Comparison of ENCODE assay signal across 21 cellular contexts in genomic region chr14:61298834-61299233, GRCh38. TPM values are rescaled to one million over a fixed set of nuclear protein-coding genes. Genes with fewer than 3 reads are reported as not detected.
DNase-seq lines count a peak whose midpoint lies in the region; ATAC-seq, FAIRE-seq and TF ChIP-seq lines count a peak whose summit lies in the region.
"Had no signal": no experiment of that assay in that cellular context is flagged by ENCODE, and none has a peak within 500 bp of the region (broad histone marks: within the 10 kb centered on the region; RNA-seq: fewer than 3 reads in every experiment).

No MANE protein-coding gene starts in this region.

- no peak for TF ChIP-seq CTCF in CD8-positive, alpha-beta T cell (IDR thresholded peaks at IDR 0.05)
- no peak for TF ChIP-seq CTCF in mucosa of descending colon (IDR thresholded peaks at IDR 0.05)
- no peak for TF ChIP-seq CTCF in mammary epithelial cell (conservative IDR thresholded peaks at IDR 0.05 in 1 of 2, IDR thresholded peaks at IDR 0.05 in 1 of 2; ENCODE audit: extremely low read depth in 1 of 2, insufficient read depth in 1 of 2, low read depth in 1 of 2, low read length in 2 of 2)
- no peak for TF ChIP-seq CTCF in WERI-Rb-1 (IDR thresholded peaks at IDR 0.05; ENCODE audit: low read depth, low read length)

- no TSS peak for BruUV-seq in mammary epithelial cell (replicated peaks; lab: Mats Ljungman, UMichigan)

- peak; percentile 99 for FAIRE-seq in HTR-8/SVneo (lab: Jason Lieb, UNC)
- FAIRE-seq: GM12892, RCC 7860 had no signal

- H3K36me3 ChIP-seq in CD8-positive, alpha-beta T cell (ENCODE audit: insufficient read depth, low read length) = no peaks in the 10 kb centered on the region
- H3K36me3 ChIP-seq in mucosa of descending colon (ENCODE audit: low read depth) (no peaks in the 10 kb centered on the region), mammary epithelial cell (ENCODE audit: insufficient read depth, low read length) (no peaks in the 10 kb centered on the region), WERI-Rb-1 (no peaks in the 10 kb centered on the region)

- intact Hi-C loops in CD8-positive, alpha-beta T cell (cut with DNase I, micrococcal nuclease) = loop anchor here in 1 of 2 experiments (5.0 to 10.0 kb wide), 2 partner anchors 83 to 236 kb away; no protein-coding TSS in a partner anchor
- intact Hi-C loops in mucosa of descending colon (cut with DNase I, micrococcal nuclease) (no loop called here), mammary epithelial cell (cut with micrococcal nuclease) (no loop called here)

- H3K4me3 ChIP-seq in CD8-positive, alpha-beta T cell (ENCODE audit: low read depth, low read length) = no peak overlapping the region
- H3K4me3 ChIP-seq in mucosa of descending colon = no peak overlapping the region
- no peak overlapping the region for H3K4me3 ChIP-seq in mammary epithelial cell (replicated peaks in 1 of 3; ENCODE audit: insufficient read depth in 1 of 3, low read depth in 2 of 3, low read length in 3 of 3)
- no peak overlapping the region for H3K4me3 ChIP-seq in WERI-Rb-1 (ENCODE audit: low read depth, low read length)

- dilution Hi-C loops in mammary epithelial cell (cut with HindIII; ENCODE audit: low sequenced_read_pairs) = loop anchor here (10.0 kb wide), 1 partner anchor 156 kb away; no protein-coding TSS in a partner anchor

- in situ Hi-C loops in mammary epithelial cell (cut with MboI; ENCODE audit: low sequenced_read_pairs in 2 of 2) = loop anchor here (10.0 to 25.0 kb wide), 4 partner anchors 156 to 813 kb away; no protein-coding TSS in a partner anchor

- H2AFZ ChIP-seq in mammary epithelial cell (ENCODE audit: low read depth, low read length) = no peak overlapping the region

- peaks cover 54% of the 10 kb centered on the region for H3K4me1 Mint-ChIP-seq in CD8-positive, alpha-beta T cell (ENCODE audit: low read depth)
- H3K4me1 Mint-ChIP-seq in activated naive CD8-positive, alpha-beta T cell treated with anti-CD3 and anti-CD28 coated beads, Interleukin-2, amount 10 ng/mL, durations not matched to agents 7 days and 5 days = peaks cover 35% of the 10 kb centered on the region
- H3K4me1 Mint-ChIP-seq: B cell had no signal

- no peak overlapping the region for H3K27ac ChIP-seq in CD8-positive, alpha-beta T cell (ENCODE audit: low read depth, low read length)
- H3K27ac ChIP-seq in mammary epithelial cell (ENCODE audit: insufficient read depth, low read depth, low read length) (no peak overlapping the region), WERI-Rb-1 (no peak overlapping the region)

- H3K27me3 ChIP-seq in CD8-positive, alpha-beta T cell (ENCODE audit: insufficient read depth, low read length) = no peaks in the 10 kb centered on the region
- H3K27me3 ChIP-seq in mammary epithelial cell (ENCODE audit: insufficient read depth, low read length) (no peaks in the 10 kb centered on the region), WERI-Rb-1 (ENCODE audit: insufficient read depth, low read depth, severe bottlenecking) (no peaks in the 10 kb centered on the region)

- peak in 1 of 7 experiments; percentile 16 for DNase-seq in CD8-positive, alpha-beta T cell
- DNase-seq in HTR-8/SVneo (ENCODE audit: insufficient read length, low spot score) (no peak), mucosa of descending colon (peak in 1 of 3 donors; percentile 44), HEK293T (ENCODE audit: extremely low spot score) (no peak), mammary epithelial cell (no peak), WERI-Rb-1 (no peak)
- DNase-seq in activated naive CD8-positive, alpha-beta T cell treated with anti-CD3 and anti-CD28 coated beads, Interleukin-2, amount 10 ng/mL, durations not matched to agents 7 days and 5 days = no peak
- DNase-seq: GF-D8, GOT3, Kasumi-1, NCI-H1105 treated with DMSO at 0.1 percent for 48 hours, NCI-H1694 treated with DMSO at 0.1 percent for 48 hours, NCI-H2107, NCI-H2227 treated with DMSO at 0.1 percent for 48 hours, NCI-H524 treated with DMSO at 0.1 percent for 48 hours, SHP77, SK-N-SH had no signal

- H3K9me3 Mint-ChIP-seq in CD8-positive, alpha-beta T cell = peaks cover 13% of the 10 kb centered on the region
- no peaks in the 10 kb centered on the region for H3K9me3 Mint-ChIP-seq in activated naive CD8-positive, alpha-beta T cell treated with anti-CD3 and anti-CD28 coated beads, Interleukin-2, amount 10 ng/mL, durations not matched to agents 7 days and 5 days

- peaks cover 39% of the 10 kb centered on the region for H3K4me1 ChIP-seq in CD8-positive, alpha-beta T cell (ENCODE audit: insufficient read depth, low read length)
- H3K4me1 ChIP-seq in mucosa of descending colon (ENCODE audit: low read depth) (peaks cover 4% of the 10 kb centered on the region), mammary epithelial cell (ENCODE audit: insufficient read depth, low read length) (no peaks in the 10 kb centered on the region)

- peak overlapping the region; percentile 83 for H3K27ac Mint-ChIP-seq in CD8-positive, alpha-beta T cell
- H3K27ac Mint-ChIP-seq in activated naive CD8-positive, alpha-beta T cell treated with anti-CD3 and anti-CD28 coated beads, Interleukin-2, amount 10 ng/mL, durations not matched to agents 7 days and 5 days = no peak overlapping the region
- H3K27ac Mint-ChIP-seq: B cell had no signal

- no peak overlapping the region for H3K4me3 Mint-ChIP-seq in CD8-positive, alpha-beta T cell
- peak overlapping the region; percentile 39 for H3K4me3 Mint-ChIP-seq in activated naive CD8-positive, alpha-beta T cell treated with anti-CD3 and anti-CD28 coated beads, Interleukin-2, amount 10 ng/mL, durations not matched to agents 7 days and 5 days
- H3K4me3 Mint-ChIP-seq: B cell had no signal

- no peaks in the 10 kb centered on the region for H3K27me3 Mint-ChIP-seq in CD8-positive, alpha-beta T cell (ENCODE audit: low read depth)
- H3K27me3 Mint-ChIP-seq in activated naive CD8-positive, alpha-beta T cell treated with anti-CD3 and anti-CD28 coated beads, Interleukin-2, amount 10 ng/mL, durations not matched to agents 7 days and 5 days = no peaks in the 10 kb centered on the region

- no peak overlapping the region for H3K9ac ChIP-seq in mammary epithelial cell (ENCODE audit: insufficient read depth, low read length)
- H3K9ac ChIP-seq: SK-N-SH had no signal

- CTCF ChIA-PET in CD8-positive, alpha-beta T cell (lab: Charles Lee) = interaction anchor here (1.2 to 2.9 kb wide), 4 partner anchors 13 to 538 kb away, joined by 3 to 14 read pairs (median 4); no protein-coding TSS in a partner anchor
- CTCF ChIA-PET in HEK293T (lab: Yijun Ruan, JAX) (no interaction called here), mammary epithelial cell (lab: Charles Lee; ENCODE audit: low non-redundant PET) (no interaction called here)

- ATAC-seq in CD8-positive, alpha-beta T cell = no peak
- no peak for ATAC-seq in activated naive CD8-positive, alpha-beta T cell treated with anti-CD3 and anti-CD28 coated beads, Interleukin-2, amount 10 ng/mL, durations not matched to agents 7 days and 5 days (ENCODE audit: low read depth)
- ATAC-seq in mucosa of descending colon (peak; percentile 31), HG03135 (IDR thresholded peaks at IDR 0.05; ENCODE audit: unreplicated experiment) (no peak)

- POLR2A ChIA-PET in CD8-positive, alpha-beta T cell (lab: Charles Lee) = interaction anchor here (0.6 to 1.0 kb wide), 4 partner anchors 13 to 162 kb away, joined by 3 read pairs; no protein-coding TSS in a partner anchor
- POLR2A ChIA-PET in activated naive CD8-positive, alpha-beta T cell treated with anti-CD3 and anti-CD28 coated beads, Interleukin-2, amount 10 ng/mL, durations not matched to agents 7 days and 5 days (lab: Charles Lee) = interaction anchor here (1.4 kb wide), 1 partner anchor 23 kb away, joined by 4 read pairs; the partner anchor contains the start of gene PRKCH
- POLR2A ChIA-PET in HEK293T (lab: Yijun Ruan, JAX) = no interaction called here

- peaks cover 17% of the 10 kb centered on the region for H3K36me3 Mint-ChIP-seq in CD8-positive, alpha-beta T cell
- H3K36me3 Mint-ChIP-seq in activated naive CD8-positive, alpha-beta T cell treated with anti-CD3 and anti-CD28 coated beads, Interleukin-2, amount 10 ng/mL, durations not matched to agents 7 days and 5 days = peaks cover 8% of the 10 kb centered on the region

- no peak overlapping the region for H3K4me2 ChIP-seq in mammary epithelial cell (ENCODE audit: insufficient read depth, low read depth, low read length)
- H3K4me2 ChIP-seq: SK-N-SH had no signal

- H4K20me1 ChIP-seq in mammary epithelial cell (ENCODE audit: insufficient read depth, low read length) = no peaks in the 10 kb centered on the region

- no peaks in the 10 kb centered on the region for H3K79me2 ChIP-seq in mammary epithelial cell (ENCODE audit: insufficient read depth, low read length)

- H3K9me3 ChIP-seq in CD8-positive, alpha-beta T cell (ENCODE audit: low read length) = no peaks in the 10 kb centered on the region
- H3K9me3 ChIP-seq in mucosa of descending colon = no peaks in the 10 kb centered on the region
- no peaks in the 10 kb centered on the region for H3K9me3 ChIP-seq in mammary epithelial cell (replicated peaks; ENCODE audit: insufficient read depth, low read length)
- no peaks in the 10 kb centered on the region for H3K9me3 ChIP-seq in WERI-Rb-1 (ENCODE audit: severe bottlenecking)
- H3K9me3 ChIP-seq: SK-N-SH had no signal

- 46% methylated on average over 3 of the region's 3 CpGs for WGBS in mammary epithelial cell (ENCODE audit: low coverage, missing lambda C conversion rate)

TF ChIP-seq in HEK293T, 16 proteins besides CTCF, POLR2A, EP300 and RAD21 (continues in another document):
- no peak for TF ChIP-seq ARNT (IDR thresholded peaks at IDR 0.05)
- TF ChIP-seq HDGF (IDR thresholded peaks at IDR 0.05; ENCODE audit: borderline replicate concordance) = no peak
- TF ChIP-seq NFRKB (IDR thresholded peaks at IDR 0.05) = no peak
- no peak for TF ChIP-seq FOXA1 (IDR thresholded peaks at IDR 0.05)
- no peak for TF ChIP-seq ZNF384 (IDR thresholded peaks at IDR 0.05)
- no peak for TF ChIP-seq LEF1 (IDR thresholded peaks at IDR 0.05; ENCODE audit: borderline replicate concordance)
- TF ChIP-seq CTBP1 (IDR thresholded peaks at IDR 0.05; ENCODE audit: borderline replicate concordance) = no peak
- TF ChIP-seq L3MBTL2 (conservative IDR thresholded peaks at IDR 0.05) = no peak
- TF ChIP-seq FOXM1 (IDR thresholded peaks at IDR 0.05; ENCODE audit: borderline replicate concordance) = no peak
- no peak for TF ChIP-seq SUZ12 (IDR thresholded peaks at IDR 0.05)
- TF ChIP-seq ELF4 (IDR thresholded peaks at IDR 0.05) = no peak

RNA-seq across cellular contexts. Expression of gene TMEM30B, which starts 17.7 kb away (rescaled TPM):
- total RNA-seq in CD8-positive, alpha-beta T cell = 10 to 100 TPM; 11.5 to 12.1 TPM
- total RNA-seq in activated naive CD8-positive, alpha-beta T cell treated with anti-CD3 and anti-CD28 coated beads, Interleukin-2, amount 10 ng/mL, durations not matched to agents 7 days and 5 days = 1 to 10 TPM; 1.4 to 1.6 TPM
- total RNA-seq in mucosa of descending colon (10 to 100 TPM; 26.2 to 83.8 (median 54.1) TPM), mammary epithelial cell (10 to 100 TPM; 28.8 to 33.7 TPM)
- polyA plus RNA-seq in mammary epithelial cell = 20.1 TPM
- 27.8 TPM for polyA minus RNA-seq in mammary epithelial cell

RNA-seq across cellular contexts. Expression of gene PRKCH, which starts 22.5 kb away (rescaled TPM):
- total RNA-seq in CD8-positive, alpha-beta T cell = 100 to 1,000 TPM; 429 to 433 TPM
- total RNA-seq in activated naive CD8-positive, alpha-beta T cell treated with anti-CD3 and anti-CD28 coated beads, Interleukin-2, amount 10 ng/mL, durations not matched to agents 7 days and 5 days = 100 to 1,000 TPM; 318 TPM
- total RNA-seq in mucosa of descending colon (10 to 100 TPM; 12.3 to 15.4 (median 14.8) TPM), mammary epithelial cell (10 to 100 TPM in 1 of 2 donors, 1 to 10 TPM in 1; 8.8 to 16.2 TPM)
- 11.5 TPM for polyA plus RNA-seq in mammary epithelial cell
- polyA minus RNA-seq in mammary epithelial cell = 21.2 TPM

Comparison
In these comparisons a context has a peak if more than half of its experiments do, and no peak if none do; other contexts are left out.
1. RNA of gene TMEM30B, which starts 17.7 kb away (total RNA-seq): 26.2 to 83.8 TPM in mucosa of descending colon, 28.8 to 33.7 TPM in mammary epithelial cell and 11.5 to 12.1 TPM in CD8-positive, alpha-beta T cell; 1.4 to 1.6 TPM in activated naive CD8-positive, alpha-beta T cell treated with anti-CD3 and anti-CD28 coated beads, Interleukin-2, amount 10 ng/mL, durations not matched to agents 7 days and 5 days; every median in the first group is over 4 times any median in the second.
2. RNA of gene PRKCH, which starts 22.5 kb away (total RNA-seq): 429 to 433 TPM in CD8-positive, alpha-beta T cell and 318 TPM in activated naive CD8-positive, alpha-beta T cell treated with anti-CD3 and anti-CD28 coated beads, Interleukin-2, amount 10 ng/mL, durations not matched to agents 7 days and 5 days; 8.8 to 16.2 TPM in mammary epithelial cell and 12.3 to 15.4 TPM in mucosa of descending colon; every median in the first group is over 10 times any median in the second.